ENCODE assay signal across 12 cellular contexts in genomic region chr4:147923854-147924253, GRCh38.
"Had no signal": no experiment of that assay in that cellular context is flagged by ENCODE, and none has a peak within 500 bp of the region (broad histone marks: within the 10 kb centered on the region; RNA-seq: fewer than 3 reads in every experiment).

No MANE protein-coding gene starts in this region.

- H3K4me3 ChIP-seq: ascending aorta, dorsolateral prefrontal cortex, lower lobe of right lung had no signal

- H3K4me1 ChIP-seq: lower lobe of right lung, parathyroid adenoma had no signal

- H2AFZ ChIP-seq: parathyroid adenoma had no signal

- H3K9ac ChIP-seq: parathyroid adenoma had no signal

- H3K27ac ChIP-seq: ascending aorta, lower lobe of right lung, parathyroid adenoma had no signal

- H3K9me3 ChIP-seq: ascending aorta, lower lobe of right lung had no signal

- ATAC-seq: activated CD4-positive, alpha-beta T cell treated with anti-CD3 and anti-CD28 coated beads for 36 hours; activated CD8-positive, alpha-beta T cell treated with anti-CD3 and anti-CD28 coated beads for 36 hours; activated naive CD8-positive, alpha-beta T cell treated with anti-CD3 and anti-CD28 coated beads, Interleukin-2, amount 50 U/mL, for 24 hours; lower lobe of right lung had no signal

- DNase-seq: activated CD4-positive, alpha-beta T cell treated with anti-CD3 and anti-CD28 coated beads for 36 hours; activated CD8-positive, alpha-beta memory T cell treated with anti-CD3 and anti-CD28 coated beads, Interleukin-2, amount 50 U/mL, for 48 hours; activated CD8-positive, alpha-beta T cell treated with anti-CD3 and anti-CD28 coated beads for 36 hours; activated naive CD4-positive, alpha-beta T cell treated with Interleukin-2 at 50 U/mL for 16 hours; activated naive CD8-positive, alpha-beta T cell treated with anti-CD3 and anti-CD28 coated beads, Interleukin-2, amount 50 U/mL, for 24 hours; dorsolateral prefrontal cortex; lower lobe of right lung; stimulated activated CD4-positive, alpha-beta T cell treated with anti-CD3 and anti-CD28 coated beads, Interleukin-2, amount 100 ng/mL, for 48 hours; stimulated activated naive CD4-positive, alpha-beta T cell treated with Interleukin-2 at 50 U/mL for 16 hours; trophoblast cell had no signal

- H3K27me3 ChIP-seq: ascending aorta, dorsolateral prefrontal cortex had no signal

- H3K79me2 ChIP-seq: parathyroid adenoma had no signal
